ENCODE assay signal across 33 cellular contexts in the genomic region with DNA sequence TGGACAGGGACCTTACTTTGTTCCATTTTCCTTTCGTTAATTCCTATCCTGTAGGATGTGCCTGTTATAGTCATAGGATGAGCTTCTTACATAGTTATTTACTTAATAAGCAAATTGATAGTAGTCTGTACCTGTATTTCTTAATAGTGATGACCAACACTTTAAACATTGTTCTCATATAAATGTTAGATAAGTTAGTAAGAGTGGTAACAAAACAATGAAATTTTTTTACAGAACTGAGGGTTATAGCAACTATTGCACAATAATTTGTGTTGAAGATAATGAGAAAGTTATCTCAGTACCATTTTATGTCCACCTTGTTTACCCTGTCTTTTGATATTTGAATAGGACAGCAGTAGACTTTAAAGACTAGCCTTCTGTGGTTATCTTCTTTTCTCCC.
DNase-seq lines count a peak whose midpoint lies in the region; ATAC-seq and TF ChIP-seq lines count a peak whose summit lies in the region.
"Had no signal": no experiment of that assay in that cellular context is flagged by ENCODE, and none has a peak within 500 bp of the region (broad histone marks: within the 10 kb centered on the region; RNA-seq: fewer than 3 reads in every experiment).

No MANE protein-coding gene starts in this region.

- WGBS in stomach, 5 donors: 87 to 95% (median 94%) methylated on average over 1 of the region's 1 CpG
- no CpG with 5 or more reads among the region's 1 CpG for WGBS in H9 (ENCODE audit: extremely low coverage, insufficient read length, low lambda C conversion rate)

- no peak overlapping the region for H3K56ac ChIP-seq in H9 (ENCODE audit: insufficient read length, low read depth, low read length)

- TF ChIP-seq CTCF in VCaP (conservative IDR thresholded peaks at IDR 0.05) (no peak), foreskin keratinocyte (conservative IDR thresholded peaks at IDR 0.05) (no peak), stomach (IDR thresholded peaks at IDR 0.05) (no peak), H9 (conservative IDR thresholded peaks at IDR 0.05) (no peak), vagina (IDR thresholded peaks at IDR 0.05) (no peak)

- H2AK5ac ChIP-seq in H9 (ENCODE audit: insufficient read length, low read length): no peak overlapping the region

- H4K5ac ChIP-seq in H9 (ENCODE audit: insufficient read length, low read depth, low read length): no peak overlapping the region

- H3K9me3 ChIP-seq in stomach (no peaks in the 10 kb centered on the region), H9 (ENCODE audit: control insufficient read depth, low read depth, low read length) (no peaks in the 10 kb centered on the region), vagina (no peaks in the 10 kb centered on the region)
- H3K9me3 ChIP-seq: gastrocnemius medialis, Peyer's patch, psoas muscle, sigmoid colon, SJCRH30 had no signal

- no peak overlapping the region for H2BK120ac ChIP-seq in H9 (ENCODE audit: low read depth, low read length, poor library complexity, severe bottlenecking)

- ATAC-seq in foreskin keratinocyte: peak; percentile 85
- ATAC-seq: activated naive CD8-positive, alpha-beta T cell treated with anti-CD3 and anti-CD28 coated beads, Interleukin-2, amount 50 U/mL, for 24 hours; gastrocnemius medialis; HCT116; natural killer cell; psoas muscle; stimulated activated effector memory CD8-positive, alpha-beta T cell treated with anti-CD3 and anti-CD28 coated beads, Interleukin-12 subunit alpha, Interleukin-12 subunit beta, amount 100 ng/mL, for 72 hours; T-cell had no signal

- no peaks in the 10 kb centered on the region for H3K79me1 ChIP-seq in H9 (ENCODE audit: insufficient read depth, low read depth, low read length, poor library complexity, severe bottlenecking)

- no peaks in the 10 kb centered on the region for H4K20me1 ChIP-seq in H9 (ENCODE audit: control insufficient read depth, insufficient read depth, insufficient read length)

- no peaks in the 10 kb centered on the region for H3K27me3 ChIP-seq in foreskin keratinocyte
- H3K27me3 ChIP-seq in stomach: no peaks in the 10 kb centered on the region
- H3K27me3 ChIP-seq in H9 (ENCODE audit: insufficient read depth, low read length): no peaks in the 10 kb centered on the region
- H3K27me3 ChIP-seq in vagina: no peaks in the 10 kb centered on the region
- H3K27me3 ChIP-seq: gastrocnemius medialis, Peyer's patch, sigmoid colon, SJCRH30 had no signal

- H2AFZ ChIP-seq in H9 (ENCODE audit: low read length): no peak overlapping the region

- H2BK5ac ChIP-seq in H9 (ENCODE audit: insufficient read length, low read length): no peak overlapping the region

- H2BK20ac ChIP-seq in H9 (ENCODE audit: low read depth, low read length, poor library complexity, severe bottlenecking): no peak overlapping the region

- H3K14ac ChIP-seq in H9 (ENCODE audit: insufficient read depth, low read length): no peak overlapping the region

- no peak overlapping the region for H4K8ac ChIP-seq in H9 (replicated peaks; ENCODE audit: insufficient read length, low read depth, low read length)

- DNase-seq in HCEC 1CT (peak; percentile 62), foreskin keratinocyte (peak; percentile 85 to 91), stomach (no peak), H9 (no peak), vagina (ENCODE audit: extremely low spot score in 2 of 2) (no peak), DMS79 treated with DMSO at 0.1 percent for 48 hours (lab: John Stamatoyannopoulos, UW) (no peak)
- DNase-seq: activated B cell treated with CpG ODN at 0.5 μM for 24 hours; activated CD4-positive, alpha-beta T cell treated with anti-CD3 and anti-CD28 coated beads, Interleukin-2, amount 10 ng/mL, durations not matched to agents 7 days and 5 days; activated effector memory CD4-positive, alpha-beta T cell treated with anti-CD3 and anti-CD28 coated beads, Interleukin-2, amount 50 U/mL, for 16 hours; activated naive CD8-positive, alpha-beta T cell treated with anti-CD3 and anti-CD28 coated beads, Interleukin-2, amount 50 U/mL, for 24 hours; activated T-cell treated with anti-CD3 and anti-CD28 coated beads, Interleukin-2, amount 50 U/mL, for 24 hours; caudate nucleus; COR-L47; DMS53; effector memory CD4-positive, alpha-beta T cell; gastrocnemius medialis; natural killer cell; NCI-H1436 treated with DMSO at 0.1 percent for 48 hours; NCI-H2081 treated with DMSO at 0.1 percent for 48 hours; NCI-H2227 treated with DMSO at 0.1 percent for 48 hours; NCI-H69; nucleus accumbens; Peyer's patch; psoas muscle; sigmoid colon; SJCRH30; stimulated activated CD4-positive, alpha-beta T cell treated with anti-CD3 and anti-CD28 coated beads, Interleukin-15, amount 100 ng/mL, for 24 hours; T-cell had no signal

- intact Hi-C loops in stomach (cut with DNase I; ENCODE audit: low total_unique reads): no loop called here
- intact Hi-C loops in vagina (cut with DNase I): no loop called here

- no peaks in the 10 kb centered on the region for H3K23me2 ChIP-seq in H9 (ENCODE audit: insufficient read length, low read depth, low read length, poor library complexity, severe bottlenecking)

- H3K4me3 ChIP-seq in stomach: no peak overlapping the region
- H3K4me3 ChIP-seq in vagina: no peak overlapping the region
- H3K4me3 ChIP-seq: gastrocnemius medialis, lung, Peyer's patch, psoas muscle, sigmoid colon, SJCRH30 had no signal

- H2BK15ac ChIP-seq in H9 (ENCODE audit: low read depth, low read length): no peak overlapping the region

- H3K36me3 ChIP-seq in stomach (no peaks in the 10 kb centered on the region), vagina (no peaks in the 10 kb centered on the region)
- H3K36me3 ChIP-seq: gastrocnemius medialis, Peyer's patch, sigmoid colon, SJCRH30 had no signal

- H3K4me3 Mint-ChIP-seq in H9: no peak overlapping the region
- H3K4me3 Mint-ChIP-seq: activated B cell treated with CpG ODN at 0.5 μM for 24 hours; activated CD4-positive, alpha-beta T cell treated with anti-CD3 and anti-CD28 coated beads, Interleukin-2, amount 10 ng/mL, durations not matched to agents 7 days and 5 days; activated naive CD8-positive, alpha-beta T cell treated with anti-CD3 and anti-CD28 coated beads, Interleukin-2, amount 50 U/mL, for 24 hours; activated T-cell treated with anti-CD3 and anti-CD28 coated beads, Interleukin-2, amount 50 U/mL, for 24 hours; natural killer cell; stimulated activated effector memory CD8-positive, alpha-beta T cell treated with anti-CD3 and anti-CD28 coated beads, Interleukin-12 subunit alpha, Interleukin-12 subunit beta, amount 100 ng/mL, for 72 hours; T-cell had no signal

- peaks cover 4 to 5% of the 10 kb centered on the region in 2 experiments for H3K4me1 Mint-ChIP-seq in H9
- H3K4me1 Mint-ChIP-seq: activated B cell treated with CpG ODN at 0.5 μM for 24 hours; activated CD4-positive, alpha-beta T cell treated with anti-CD3 and anti-CD28 coated beads, Interleukin-2, amount 10 ng/mL, durations not matched to agents 7 days and 5 days; activated naive CD8-positive, alpha-beta T cell treated with anti-CD3 and anti-CD28 coated beads, Interleukin-2, amount 50 U/mL, for 24 hours; natural killer cell; stimulated activated effector memory CD8-positive, alpha-beta T cell treated with anti-CD3 and anti-CD28 coated beads, Interleukin-12 subunit alpha, Interleukin-12 subunit beta, amount 100 ng/mL, for 72 hours; T-cell had no signal

- no peaks in the 10 kb centered on the region for H3K36me3 Mint-ChIP-seq in H9 (ENCODE audit: insufficient read depth in 1 of 3, low read depth in 3 of 3)
- H3K36me3 Mint-ChIP-seq: natural killer cell; stimulated activated effector memory CD8-positive, alpha-beta T cell treated with anti-CD3 and anti-CD28 coated beads, Interleukin-12 subunit alpha, Interleukin-12 subunit beta, amount 100 ng/mL, for 72 hours; T-cell had no signal

- H3T11ph ChIP-seq in H9 (ENCODE audit: low read length): no peak overlapping the region

- no peak overlapping the region for H3K27ac Mint-ChIP-seq in H9
- H3K27ac Mint-ChIP-seq: activated B cell treated with CpG ODN at 0.5 μM for 24 hours; activated CD4-positive, alpha-beta T cell treated with anti-CD3 and anti-CD28 coated beads, Interleukin-2, amount 10 ng/mL, durations not matched to agents 7 days and 5 days; activated naive CD8-positive, alpha-beta T cell treated with anti-CD3 and anti-CD28 coated beads, Interleukin-2, amount 50 U/mL, for 24 hours; activated T-cell treated with anti-CD3 and anti-CD28 coated beads, Interleukin-2, amount 50 U/mL, for 24 hours; natural killer cell; stimulated activated effector memory CD8-positive, alpha-beta T cell treated with anti-CD3 and anti-CD28 coated beads, Interleukin-12 subunit alpha, Interleukin-12 subunit beta, amount 100 ng/mL, for 72 hours; T-cell had no signal

- no peak overlapping the region for H3K4ac ChIP-seq in H9 (ENCODE audit: low read depth, low read length)

- H3K79me2 ChIP-seq in H9 (ENCODE audit: insufficient read depth, low read length): no peaks in the 10 kb centered on the region

- H3K23ac ChIP-seq in H9 (ENCODE audit: insufficient read length, low read depth, low read length): no peak overlapping the region

- H4K91ac ChIP-seq in H9 (ENCODE audit: insufficient read length, low read depth, low read length): no peak overlapping the region

- no peak overlapping the region for H2BK12ac ChIP-seq in H9 (ENCODE audit: insufficient read length, low read depth, low read length)

- no peak overlapping the region for H3K4me2 ChIP-seq in H9 (ENCODE audit: insufficient read depth, insufficient read length, low read length)

- H3K9ac ChIP-seq in H9 (ENCODE audit: extremely low read depth, insufficient read length, low read length): no peak overlapping the region

- no peak overlapping the region for H3K18ac ChIP-seq in H9 (ENCODE audit: insufficient read length, low read depth, low read length)

- H3K9me3 Mint-ChIP-seq in H9: no peaks in the 10 kb centered on the region
- H3K9me3 Mint-ChIP-seq: activated B cell treated with CpG ODN at 0.5 μM for 24 hours; activated CD4-positive, alpha-beta T cell treated with anti-CD3 and anti-CD28 coated beads, Interleukin-2, amount 10 ng/mL, durations not matched to agents 7 days and 5 days; activated naive CD8-positive, alpha-beta T cell treated with anti-CD3 and anti-CD28 coated beads, Interleukin-2, amount 50 U/mL, for 24 hours; activated T-cell treated with anti-CD3 and anti-CD28 coated beads, Interleukin-2, amount 50 U/mL, for 24 hours; natural killer cell; stimulated activated effector memory CD8-positive, alpha-beta T cell treated with anti-CD3 and anti-CD28 coated beads, Interleukin-12 subunit alpha, Interleukin-12 subunit beta, amount 100 ng/mL, for 72 hours; T-cell had no signal

- H3K27me3 Mint-ChIP-seq in H9 (ENCODE audit: low read depth): no peaks in the 10 kb centered on the region; the same call in 1 of the 2 replicates

- H3K4me1 ChIP-seq in foreskin keratinocyte (peaks cover 67% of the 10 kb centered on the region), stomach (peaks cover 16 to 75% (median 59%) of the 10 kb centered on the region in 4 donors), H9 (ENCODE audit: insufficient read depth, low read length) (no peaks in the 10 kb centered on the region), vagina (peaks cover 18% of the 10 kb centered on the region)
- H3K4me1 ChIP-seq: SJCRH30 had no signal

- TF ChIP-seq POLR2A in stomach (IDR thresholded peaks at IDR 0.05) (no peak), vagina (IDR thresholded peaks at IDR 0.05) (no peak)

- H3K27ac ChIP-seq in VCaP (peak overlapping the region; percentile 42), foreskin keratinocyte (peak overlapping the region; percentile 58), stomach (peak overlapping the region in 4 of 5 donors; percentile 27 to 73 (median 54)), H9 (ENCODE audit: insufficient read length, low read depth, low read length) (no peak overlapping the region), vagina (no peak overlapping the region)
- H3K27ac ChIP-seq: C4-2B, gastrocnemius medialis, Peyer's patch, psoas muscle, sigmoid colon, SJCRH30 had no signal

- TF ChIP-seq EP300 in stomach (IDR thresholded peaks at IDR 0.05): no peak

Comparison
In these comparisons a context has a peak if more than half of its experiments do, and no peak if none do; other contexts are left out.
1. DNase-seq: peak in HCEC 1CT (single experiment) and foreskin keratinocyte (2 of 2); none in stomach (single experiment), H9 (single experiment), vagina (0 of 2) and DMS79 treated with DMSO at 0.1 percent for 48 hours (single experiment).
2. H3K27ac ChIP-seq: peak in VCaP (single experiment), foreskin keratinocyte (single experiment) and stomach (4 of 5); none in H9 (single experiment) and vagina (single experiment).